ENCODE assay signal across 10 cellular contexts in the genomic region with DNA sequence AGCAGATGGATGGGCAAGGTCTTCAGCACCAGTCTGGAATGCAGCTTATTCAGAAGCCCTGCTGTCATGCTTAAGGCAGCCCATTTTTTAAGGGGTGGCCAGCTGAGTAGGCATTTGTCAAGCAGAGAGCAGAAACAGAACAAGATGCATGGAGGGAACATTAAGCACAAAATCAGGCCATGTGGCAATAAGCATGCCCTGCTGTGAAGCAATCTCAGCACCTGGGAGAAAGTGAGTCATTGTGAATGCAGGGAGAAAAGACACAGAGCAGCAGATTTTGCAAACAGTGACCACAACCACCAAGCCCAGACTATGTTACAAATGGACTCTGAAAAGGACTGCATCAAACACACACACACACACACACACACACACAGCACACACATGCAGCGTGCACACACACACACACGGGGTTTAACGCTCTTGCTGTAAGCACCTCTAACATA.
DNase-seq lines count a peak whose midpoint lies in the region; ATAC-seq and TF ChIP-seq lines count a peak whose summit lies in the region.
"Had no signal": no experiment of that assay in that cellular context is flagged by ENCODE, and none has a peak within 500 bp of the region (broad histone marks: within the 10 kb centered on the region; RNA-seq: fewer than 3 reads in every experiment).

No MANE protein-coding gene starts in this region.

- H4K20me1 ChIP-seq in neural progenitor cell (ENCODE audit: low read depth): no peaks in the 10 kb centered on the region

- no peaks in the 10 kb centered on the region for H3K9me3 ChIP-seq in neural progenitor cell (ENCODE audit: low read depth)

- H3K27me3 Mint-ChIP-seq in neural progenitor cell (ENCODE audit: insufficient read depth, low read depth): peaks cover 5% of the 10 kb centered on the region
- H3K27me3 Mint-ChIP-seq in activated naive CD4-positive, alpha-beta T cell treated with anti-CD3 and anti-CD28 coated beads, Interleukin-2, amount 10 ng/mL, durations not matched to agents 7 days and 5 days: peaks cover 7% of the 10 kb centered on the region
- no peaks in the 10 kb centered on the region for H3K27me3 Mint-ChIP-seq in activated CD4-positive, alpha-beta T cell treated with anti-CD3 and anti-CD28 coated beads, Interleukin-2, amount 10 ng/mL, durations not matched to agents 24 days and 14 days

- H3K4me2 ChIP-seq in neural progenitor cell: peak overlapping the region; percentile 20

- no peak overlapping the region for H3K9ac ChIP-seq in neural progenitor cell

- no peak overlapping the region for H3K4me3 ChIP-seq in GM12865 (ENCODE audit: low read depth, low read length)
- no peak overlapping the region for H3K4me3 ChIP-seq in neural progenitor cell

- H3K4me1 Mint-ChIP-seq in neural progenitor cell: peaks cover 21% of the 10 kb centered on the region
- no peaks in the 10 kb centered on the region for H3K4me1 Mint-ChIP-seq in activated naive CD4-positive, alpha-beta T cell treated with anti-CD3 and anti-CD28 coated beads, Interleukin-2, amount 10 ng/mL, durations not matched to agents 7 days and 5 days
- H3K4me1 Mint-ChIP-seq in activated CD4-positive, alpha-beta T cell treated with anti-CD3 and anti-CD28 coated beads, Interleukin-2, amount 10 ng/mL, durations not matched to agents 24 days and 14 days: no peaks in the 10 kb centered on the region

- TF ChIP-seq CTCF in GM12865 (IDR thresholded peaks at IDR 0.05; ENCODE audit: insufficient read depth, low read depth, low read length, missing control alignments) (no peak), neural progenitor cell (IDR thresholded peaks at IDR 0.05) (no peak)

- no peaks in the 10 kb centered on the region for H3K36me3 ChIP-seq in neural progenitor cell

- H3K9me3 Mint-ChIP-seq in neural progenitor cell: peaks cover 13% of the 10 kb centered on the region
- H3K9me3 Mint-ChIP-seq in activated naive CD4-positive, alpha-beta T cell treated with anti-CD3 and anti-CD28 coated beads, Interleukin-2, amount 10 ng/mL, durations not matched to agents 7 days and 5 days: peaks cover under 1% of the 10 kb centered on the region
- H3K9me3 Mint-ChIP-seq in activated CD4-positive, alpha-beta T cell treated with anti-CD3 and anti-CD28 coated beads, Interleukin-2, amount 10 ng/mL, durations not matched to agents 24 days and 14 days: peaks cover 5% of the 10 kb centered on the region

- H3K79me2 ChIP-seq in neural progenitor cell (ENCODE audit: low read depth): no peaks in the 10 kb centered on the region

- H3K4me1 ChIP-seq in neural progenitor cell: peaks cover 21% of the 10 kb centered on the region

- ATAC-seq in HG03175 (IDR thresholded peaks at IDR 0.05; ENCODE audit: unreplicated experiment): no peak

- H3K27me3 ChIP-seq in neural progenitor cell: no peaks in the 10 kb centered on the region

- H3K27ac ChIP-seq in neural progenitor cell: no peak overlapping the region

- no peak overlapping the region for H3K4me3 Mint-ChIP-seq in neural progenitor cell
- H3K4me3 Mint-ChIP-seq in activated naive CD4-positive, alpha-beta T cell treated with anti-CD3 and anti-CD28 coated beads, Interleukin-2, amount 10 ng/mL, durations not matched to agents 7 days and 5 days: no peak overlapping the region
- H3K4me3 Mint-ChIP-seq in activated CD4-positive, alpha-beta T cell treated with anti-CD3 and anti-CD28 coated beads, Interleukin-2, amount 10 ng/mL, durations not matched to agents 24 days and 14 days: no peak overlapping the region

- intact Hi-C loops in activated CD4-positive, alpha-beta T cell treated with anti-CD3 and anti-CD28 coated beads, Interleukin-2, amount 10 ng/mL, durations not matched to agents 24 days and 14 days (cut with micrococcal nuclease): no loop called here

- CTCF ChIA-PET in activated naive CD4-positive, alpha-beta T cell treated with anti-CD3 and anti-CD28 coated beads, Interleukin-2, amount 10 ng/mL, durations not matched to agents 7 days and 5 days (lab: Charles Lee): interaction anchor here (0.6 kb wide), 1 partner anchor 35 kb away, joined by 3 read pairs; no protein-coding TSS in a partner anchor

- H3K36me3 Mint-ChIP-seq in neural progenitor cell: peaks cover 3% of the 10 kb centered on the region
- no peaks in the 10 kb centered on the region for H3K36me3 Mint-ChIP-seq in activated naive CD4-positive, alpha-beta T cell treated with anti-CD3 and anti-CD28 coated beads, Interleukin-2, amount 10 ng/mL, durations not matched to agents 7 days and 5 days
- no peaks in the 10 kb centered on the region for H3K36me3 Mint-ChIP-seq in activated CD4-positive, alpha-beta T cell treated with anti-CD3 and anti-CD28 coated beads, Interleukin-2, amount 10 ng/mL, durations not matched to agents 24 days and 14 days (ENCODE audit: low read depth)

- DNase-seq in GM12865 (ENCODE audit: low read depth): peak; percentile 9
- DNase-seq in NCI-H2171 (lab: John Stamatoyannopoulos, UW): peak; percentile 13
- peak; percentile 90 to 92 for DNase-seq in cerebellar nuclear complex (lab: John Stamatoyannopoulos, UW)
- DNase-seq in neural progenitor cell (ENCODE audit: low spot score): peak; percentile 49
- DNase-seq in stimulated activated CD4-positive, alpha-beta T cell treated with anti-CD3 and anti-CD28 coated beads, Interleukin-4, amount 100 ng/mL, for 24 hours: no peak
- no peak for DNase-seq in activated naive CD4-positive, alpha-beta T cell treated with anti-CD3 and anti-CD28 coated beads, Interleukin-2, amount 10 ng/mL, durations not matched to agents 7 days and 5 days
- DNase-seq in activated CD4-positive, alpha-beta T cell treated with anti-CD3 and anti-CD28 coated beads, Interleukin-2, amount 10 ng/mL, durations not matched to agents 24 days and 14 days: no peak
- DNase-seq: amniotic stem cell, NCI-H82 had no signal

- peaks cover 19% of the 10 kb centered on the region for H3F3A ChIP-seq in neural progenitor cell (ENCODE audit: low read depth)

- H3K27ac Mint-ChIP-seq in neural progenitor cell: peak overlapping the region; percentile 67
- no peak overlapping the region for H3K27ac Mint-ChIP-seq in activated naive CD4-positive, alpha-beta T cell treated with anti-CD3 and anti-CD28 coated beads, Interleukin-2, amount 10 ng/mL, durations not matched to agents 7 days and 5 days
- H3K27ac Mint-ChIP-seq in activated CD4-positive, alpha-beta T cell treated with anti-CD3 and anti-CD28 coated beads, Interleukin-2, amount 10 ng/mL, durations not matched to agents 24 days and 14 days: no peak overlapping the region

- no peak overlapping the region for H2AFZ ChIP-seq in neural progenitor cell (replicated peaks)

Comparison
In these comparisons a context has a peak if more than half of its experiments do, and no peak if none do; other contexts are left out.
1. DNase-seq: peak in GM12865 (single experiment), NCI-H2171 (single experiment), cerebellar nuclear complex (2 of 2) and neural progenitor cell (single experiment); none in stimulated activated CD4-positive, alpha-beta T cell treated with anti-CD3 and anti-CD28 coated beads, Interleukin-4, amount 100 ng/mL, for 24 hours (single experiment), activated naive CD4-positive, alpha-beta T cell treated with anti-CD3 and anti-CD28 coated beads, Interleukin-2, amount 10 ng/mL, durations not matched to agents 7 days and 5 days (single experiment) and activated CD4-positive, alpha-beta T cell treated with anti-CD3 and anti-CD28 coated beads, Interleukin-2, amount 10 ng/mL, durations not matched to agents 24 days and 14 days (single experiment).